15 cellular contexts compared by ENCODE assay signal in genomic region chr3:143172313-143173054, GRCh38. TPM values are rescaled to one million over a fixed set of nuclear protein-coding genes. Genes with fewer than 3 reads are reported as not detected.
A peak's percentile ranks its signal among the peaks of the same experiment; 100 is the strongest.
DNase-seq lines count a peak whose midpoint lies in the region; ATAC-seq and TF ChIP-seq lines count a peak whose summit lies in the region.
"Had no signal": no experiment of that assay in that cellular context is flagged by ENCODE, and none has a peak within 500 bp of the region (broad histone marks: within the 10 kb centered on the region; RNA-seq: fewer than 3 reads in every experiment).

No MANE protein-coding gene starts in this region.

- H3K27ac Mint-ChIP-seq in T-helper 17 cell (peak overlapping the region; percentile 93), memory B cell (peak overlapping the region; percentile 4)
- peak overlapping the region in 1 of 2 donors; percentile 9 for H3K27ac Mint-ChIP-seq in stimulated activated naive CD8-positive, alpha-beta T cell treated with anti-CD3 and anti-CD28 coated beads, Interleukin-15, amount 100 ng/mL, for 72 hours

- H3K4me1 ChIP-seq in left ventricle myocardium inferior = peaks cover 10% of the 10 kb centered on the region

- peak overlapping the region; percentile 68 for H3K27ac ChIP-seq in left ventricle myocardium inferior (replicated peaks)
- H3K27ac ChIP-seq: KMS-11, WERI-Rb-1 had no signal

- H3K36me3 ChIP-seq in left ventricle myocardium inferior = no peaks in the 10 kb centered on the region
- H3K36me3 ChIP-seq: WERI-Rb-1 had no signal

- H3K9me3 ChIP-seq in left ventricle myocardium inferior (replicated peaks) = peaks cover 15% of the 10 kb centered on the region
- no peaks in the 10 kb centered on the region for H3K9me3 ChIP-seq in T-helper 17 cell (ENCODE audit: control insufficient read depth, low read length, poor library complexity, severe bottlenecking)

- DNase-seq in left ventricle myocardium inferior (no peak), left cardiac atrium (no peak), T-helper 17 cell (no peak), memory B cell (ENCODE audit: low spot score in 2 of 2) (no peak), superior temporal gyrus (ENCODE audit: extremely low spot score) (no peak), KBM-7 (no peak)
- no peak for DNase-seq in stimulated activated naive CD8-positive, alpha-beta T cell treated with anti-CD3 and anti-CD28 coated beads, Interleukin-15, amount 100 ng/mL, for 72 hours
- DNase-seq: central memory CD4-positive, alpha-beta T cell; DMS79; NCI-H1436; WERI-Rb-1 had no signal

- in situ Hi-C loops in KBM-7 (cut with MboI; ENCODE audit: low pct_unique_long_range_greater_than_20kb, low sequenced_read_pairs) = no loop called here

- no peaks in the 10 kb centered on the region for H3K27me3 ChIP-seq in left ventricle myocardium inferior (ENCODE audit: low read depth)

- peaks cover 3% of the 10 kb centered on the region for H3K36me3 Mint-ChIP-seq in T-helper 17 cell (ENCODE audit: low read depth)
- H3K36me3 Mint-ChIP-seq in memory B cell = peaks cover 2% of the 10 kb centered on the region

- ATAC-seq in left cardiac atrium (no peak), T-helper 17 cell (no peak), memory B cell (ENCODE audit: low read depth) (peak; percentile 44), HG02642 (IDR thresholded peaks at IDR 0.05; ENCODE audit: poor library complexity, unreplicated experiment) (no peak)
- no peak for ATAC-seq in stimulated activated naive CD8-positive, alpha-beta T cell treated with anti-CD3 and anti-CD28 coated beads, Interleukin-15, amount 100 ng/mL, for 72 hours
- ATAC-seq: Panc1 had no signal

- no peak for TF ChIP-seq CTCF in left ventricle myocardium inferior (IDR thresholded peaks at IDR 0.05; ENCODE audit: borderline replicate concordance)

- H3K4me1 Mint-ChIP-seq in T-helper 17 cell (peaks cover 39% of the 10 kb centered on the region), memory B cell (peaks cover 29% of the 10 kb centered on the region)
- peaks cover 78% of the 10 kb centered on the region for H3K4me1 Mint-ChIP-seq in stimulated activated naive CD8-positive, alpha-beta T cell treated with anti-CD3 and anti-CD28 coated beads, Interleukin-15, amount 100 ng/mL, for 72 hours

- peaks cover 7% of the 10 kb centered on the region for H3K9me3 Mint-ChIP-seq in memory B cell
- H3K9me3 Mint-ChIP-seq in stimulated activated naive CD8-positive, alpha-beta T cell treated with anti-CD3 and anti-CD28 coated beads, Interleukin-15, amount 100 ng/mL, for 72 hours = peaks cover 6 to 31% of the 10 kb centered on the region in 2 donors

- intact Hi-C loops in left ventricle myocardium inferior (cut with micrococcal nuclease) (no loop called here), left cardiac atrium (cut with DNase I) (no loop called here)

- H3K27me3 Mint-ChIP-seq in T-helper 17 cell (no peaks in the 10 kb centered on the region), memory B cell (no peaks in the 10 kb centered on the region)
- H3K27me3 Mint-ChIP-seq in stimulated activated naive CD8-positive, alpha-beta T cell treated with anti-CD3 and anti-CD28 coated beads, Interleukin-15, amount 100 ng/mL, for 72 hours = no peaks in the 10 kb centered on the region

- H3K4me3 Mint-ChIP-seq in T-helper 17 cell (peak overlapping the region; percentile 7), memory B cell (peak overlapping the region; percentile 22)
- H3K4me3 Mint-ChIP-seq in stimulated activated naive CD8-positive, alpha-beta T cell treated with anti-CD3 and anti-CD28 coated beads, Interleukin-15, amount 100 ng/mL, for 72 hours = peak overlapping the region; percentile 16 to 38

- no peak overlapping the region for H3K4me3 ChIP-seq in left ventricle myocardium inferior
- H3K4me3 ChIP-seq: lung had no signal

RNA-seq across cellular contexts. Expression of gene CHST2, which starts 52.9 kb away (rescaled TPM):
- total RNA-seq in left ventricle myocardium inferior (1.8 TPM), left cardiac atrium (1 to 10 TPM; 2.3 to 6.7 TPM), T-helper 17 cell (1 to 10 TPM; 1.8 to 2.2 TPM)
